In genomic region chr17:51869387-51869786, GRCh38 we compare ENCODE assay signal across 13 cellular contexts.
DNase-seq lines count a peak whose midpoint lies in the region; ATAC-seq, FAIRE-seq and TF ChIP-seq lines count a peak whose summit lies in the region.
"Had no signal": no experiment of that assay in that cellular context is flagged by ENCODE, and none has a peak within 500 bp of the region (broad histone marks: within the 10 kb centered on the region; RNA-seq: fewer than 3 reads in every experiment).

No MANE protein-coding gene starts in this region.

- H3K36me3 ChIP-seq in WERI-Rb-1 (no peaks in the 10 kb centered on the region), Peyer's patch (no peaks in the 10 kb centered on the region), small intestine (ENCODE audit: control insufficient read depth in 2 of 2, insufficient read depth in 2 of 2, low read length in 2 of 2) (no peaks in the 10 kb centered on the region)
- H3K36me3 ChIP-seq: left lung had no signal

- TF ChIP-seq CTCF in WERI-Rb-1 (IDR thresholded peaks at IDR 0.05; ENCODE audit: low read depth, low read length) (no peak), Peyer's patch (IDR thresholded peaks at IDR 0.05) (no peak)

- 2 to 6% (median 6%) methylated on average over 2 of the region's 2 CpGs for WGBS in small intestine, 3 donors

- DNase-seq in ELR (ENCODE audit: low read depth): peak; percentile 36
- DNase-seq in HuH-7 (ENCODE audit: low spot score): peak; percentile 9
- DNase-seq in WERI-Rb-1: no peak
- peak; percentile 3 for DNase-seq in iris pigment epithelial cell (ENCODE audit: low read depth)
- no peak for DNase-seq in Peyer's patch
- no peak for DNase-seq in naive thymus-derived CD8-positive, alpha-beta T cell
- no peak for DNase-seq in small intestine
- DNase-seq: activated CD8-positive, alpha-beta memory T cell treated with anti-CD3 and anti-CD28 coated beads, Interleukin-2, amount 10 ng/mL, durations not matched to agents 7 days and 5 days; left lung; NCI-H2029; SHP77 treated with DMSO at 0.1 percent for 48 hours had no signal

- H3K4me3 ChIP-seq in WERI-Rb-1 (ENCODE audit: low read depth, low read length) (no peak overlapping the region), Peyer's patch (no peak overlapping the region), small intestine (ENCODE audit: low read depth in 1 of 2, low read length in 2 of 2) (no peak overlapping the region)
- H3K4me3 ChIP-seq: left lung had no signal

- H3K4me1 Mint-ChIP-seq in naive thymus-derived CD8-positive, alpha-beta T cell: no peaks in the 10 kb centered on the region
- H3K4me1 Mint-ChIP-seq: activated CD8-positive, alpha-beta memory T cell treated with anti-CD3 and anti-CD28 coated beads, Interleukin-2, amount 10 ng/mL, durations not matched to agents 7 days and 5 days had no signal

- no peaks in the 10 kb centered on the region for H3K27me3 ChIP-seq in WERI-Rb-1 (ENCODE audit: insufficient read depth, low read depth, severe bottlenecking)
- no peaks in the 10 kb centered on the region for H3K27me3 ChIP-seq in Peyer's patch
- no peaks in the 10 kb centered on the region for H3K27me3 ChIP-seq in small intestine (ENCODE audit: control insufficient read depth in 2 of 2, insufficient read depth in 2 of 2, low read length in 2 of 2)
- H3K27me3 ChIP-seq: left lung had no signal

- no peak for FAIRE-seq in small intestine (lab: Jason Lieb, UNC)
- FAIRE-seq: D721Med had no signal

- H3K4me3 Mint-ChIP-seq in naive thymus-derived CD8-positive, alpha-beta T cell: no peak overlapping the region
- H3K4me3 Mint-ChIP-seq: activated CD8-positive, alpha-beta memory T cell treated with anti-CD3 and anti-CD28 coated beads, Interleukin-2, amount 10 ng/mL, durations not matched to agents 7 days and 5 days had no signal

- no peaks in the 10 kb centered on the region for H3K36me3 Mint-ChIP-seq in naive thymus-derived CD8-positive, alpha-beta T cell
- H3K36me3 Mint-ChIP-seq: activated CD8-positive, alpha-beta memory T cell treated with anti-CD3 and anti-CD28 coated beads, Interleukin-2, amount 10 ng/mL, durations not matched to agents 7 days and 5 days had no signal

- ATAC-seq in naive thymus-derived CD8-positive, alpha-beta T cell: no peak
- ATAC-seq in GM19467 (IDR thresholded peaks at IDR 0.05; ENCODE audit: unreplicated experiment): no peak
- ATAC-seq: activated CD8-positive, alpha-beta memory T cell treated with anti-CD3 and anti-CD28 coated beads, Interleukin-2, amount 10 ng/mL, durations not matched to agents 7 days and 5 days; left lung had no signal

- H3K4me1 ChIP-seq in Peyer's patch (no peaks in the 10 kb centered on the region), small intestine (ENCODE audit: control insufficient read depth in 2 of 2, insufficient read depth in 1 of 2, low read depth in 1 of 2, low read length in 1 of 2) (no peaks in the 10 kb centered on the region)
- H3K4me1 ChIP-seq: left lung had no signal

- POLR2A ChIA-PET in naive thymus-derived CD8-positive, alpha-beta T cell (lab: Charles Lee): no interaction called here

- H3K9me3 ChIP-seq in WERI-Rb-1 (ENCODE audit: severe bottlenecking): no peaks in the 10 kb centered on the region
- H3K9me3 ChIP-seq in Peyer's patch: no peaks in the 10 kb centered on the region
- H3K9me3 ChIP-seq in small intestine (ENCODE audit: control insufficient read depth, low read depth): no peaks in the 10 kb centered on the region
- H3K9me3 ChIP-seq: left lung had no signal

- peaks cover 0 to 8% (median 2%) of the 10 kb centered on the region in 5 donors for H3K27me3 Mint-ChIP-seq in naive thymus-derived CD8-positive, alpha-beta T cell
- H3K27me3 Mint-ChIP-seq: activated CD8-positive, alpha-beta memory T cell treated with anti-CD3 and anti-CD28 coated beads, Interleukin-2, amount 10 ng/mL, durations not matched to agents 7 days and 5 days had no signal

- H3K27ac Mint-ChIP-seq in naive thymus-derived CD8-positive, alpha-beta T cell: peak overlapping the region in 1 of 10 donors; percentile 45
- H3K27ac Mint-ChIP-seq: activated CD8-positive, alpha-beta memory T cell treated with anti-CD3 and anti-CD28 coated beads, Interleukin-2, amount 10 ng/mL, durations not matched to agents 7 days and 5 days had no signal

- H3K27ac ChIP-seq in WERI-Rb-1 (peak overlapping the region; percentile 59), Peyer's patch (no peak overlapping the region), small intestine (ENCODE audit: low read depth in 1 of 2, low read length in 1 of 2) (no peak overlapping the region)
- H3K27ac ChIP-seq: left lung had no signal

- no peak for TF ChIP-seq POLR2A in Peyer's patch (IDR thresholded peaks at IDR 0.05)

- H3K9me3 Mint-ChIP-seq in naive thymus-derived CD8-positive, alpha-beta T cell: peaks cover 0 to 9% (median 0%) of the 10 kb centered on the region in 9 donors

Comparison
In these comparisons a context has a peak if more than half of its experiments do, and no peak if none do; other contexts are left out.
1. DNase-seq: peak in ELR (single experiment), HuH-7 (single experiment) and iris pigment epithelial cell (single experiment); none in WERI-Rb-1 (single experiment), Peyer's patch (0 of 3), naive thymus-derived CD8-positive, alpha-beta T cell (0 of 10) and small intestine (single experiment).